Comparison of ENCODE assay signal across 8 cellular contexts in the genomic region with DNA sequence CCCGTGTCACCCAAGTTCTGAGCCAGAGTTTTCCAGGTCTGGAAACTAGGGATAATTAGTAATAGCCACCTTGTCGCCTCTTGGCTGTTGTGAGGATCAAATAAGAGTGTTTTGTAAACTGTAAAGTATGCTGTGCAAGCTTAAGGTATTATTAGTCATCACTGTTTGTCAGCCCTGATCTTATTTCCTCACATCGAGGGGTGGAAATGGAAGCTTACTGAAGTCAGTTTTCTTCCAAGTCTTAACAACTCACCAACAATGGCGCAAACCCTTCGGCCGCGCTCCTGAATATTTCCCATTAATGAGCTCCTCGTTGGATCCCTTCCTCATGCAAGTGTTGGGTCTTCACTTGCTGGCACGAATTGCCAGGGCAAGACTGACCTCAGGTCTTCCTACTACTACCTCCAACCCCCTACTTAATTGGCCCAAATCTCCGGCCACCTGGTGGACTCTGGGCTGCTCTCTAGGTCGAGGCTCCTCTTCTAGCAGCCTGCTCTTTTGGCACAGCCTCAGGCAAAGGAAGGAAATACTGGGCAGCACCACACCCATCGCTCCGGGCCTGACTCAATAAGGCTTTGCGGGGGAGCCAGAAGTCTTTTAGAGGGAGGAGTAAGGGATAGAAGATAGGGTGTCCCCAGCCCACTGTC. TPM values are rescaled to one million over a fixed set of nuclear protein-coding genes. Genes with fewer than 3 reads are reported as not detected.
DNase-seq lines count a peak whose midpoint lies in the region; ATAC-seq and TF ChIP-seq lines count a peak whose summit lies in the region.

No MANE protein-coding gene starts in this region.

- H3K4me1 Mint-ChIP-seq in activated T-cell treated with anti-CD3 and anti-CD28 coated beads, Interleukin-2, amount 50 U/mL, for 4 hours (ENCODE audit: low read depth): peaks cover 41% of the 10 kb centered on the region

- H3K9me3 ChIP-seq in SU-DHL-6 (ENCODE audit: insufficient read depth, low read length): no peaks in the 10 kb centered on the region

- H3K9ac ChIP-seq in SU-DHL-6 (ENCODE audit: low read length): peak overlapping the region; percentile 91

- intact Hi-C loops in posterior vena cava (cut with DNase I): loop anchor here in 1 of 2 donors (5.0 kb wide), 2 partner anchors 69 to 144 kb away; no protein-coding TSS in a partner anchor

- peaks cover 10% of the 10 kb centered on the region for H3K79me2 ChIP-seq in SU-DHL-6 (ENCODE audit: insufficient read depth, low read length)

- no peaks in the 10 kb centered on the region for H3F3A ChIP-seq in SU-DHL-6 (ENCODE audit: insufficient read depth)

- TF ChIP-seq POLR2A in erythroblast (IDR thresholded peaks at IDR 0.05; ENCODE audit: low read length): peak; percentile 34

- DNase-seq in activated T-cell treated with anti-CD3 and anti-CD28 coated beads, Interleukin-2, amount 50 U/mL, for 4 hours: no peak
- DNase-seq in activated T-cell treated with anti-CD3 and anti-CD28 coated beads, Interleukin-2, amount 50 U/mL, for 48 hours: no peak
- peak; percentile 59 to 67 for DNase-seq in erythroblast (lab: John Stamatoyannopoulos, UW)
- DNase-seq in posterior vena cava (ENCODE audit: low spot score): peak; percentile 61
- DNase-seq in DMS79 (lab: John Stamatoyannopoulos, UW): no peak
- no peak for DNase-seq in epidermal melanocyte (ENCODE audit: insufficient read length, low spot score)

- peak overlapping the region; percentile 50 for H3K4me3 ChIP-seq in SU-DHL-6 (ENCODE audit: insufficient read depth, low read length, poor library complexity, severe bottlenecking)

- TF ChIP-seq CTCF in SU-DHL-6 (IDR thresholded peaks at IDR 0.05; ENCODE audit: insufficient read depth, low read length, poor library complexity, severe bottlenecking): no peak

- H3K27me3 Mint-ChIP-seq in activated T-cell treated with anti-CD3 and anti-CD28 coated beads, Interleukin-2, amount 50 U/mL, for 4 hours (ENCODE audit: low read depth): no peaks in the 10 kb centered on the region

- peaks cover 35% of the 10 kb centered on the region for H3K36me3 Mint-ChIP-seq in activated T-cell treated with anti-CD3 and anti-CD28 coated beads, Interleukin-2, amount 50 U/mL, for 4 hours (ENCODE audit: insufficient read depth)

- H3K4me2 ChIP-seq in SU-DHL-6 (ENCODE audit: low read depth, low read length, poor library complexity, severe bottlenecking): peak overlapping the region; percentile 66

- H3K9me2 ChIP-seq in SU-DHL-6 (replicated peaks; ENCODE audit: insufficient read depth, low read length): no peaks in the 10 kb centered on the region

- H3K4me3 Mint-ChIP-seq in activated T-cell treated with anti-CD3 and anti-CD28 coated beads, Interleukin-2, amount 50 U/mL, for 4 hours: peak overlapping the region; percentile 95

- H2AFZ ChIP-seq in SU-DHL-6 (ENCODE audit: low read depth, low read length, severe bottlenecking): peak overlapping the region; percentile 61

- no peaks in the 10 kb centered on the region for H4K20me1 ChIP-seq in SU-DHL-6 (ENCODE audit: low read depth, low read length)

- H3K36me3 ChIP-seq in SU-DHL-6 (ENCODE audit: low read length): no peaks in the 10 kb centered on the region

- no peak overlapping the region for H3K27ac ChIP-seq in SU-DHL-6 (ENCODE audit: low read depth, low read length)

- H3K9me3 Mint-ChIP-seq in activated T-cell treated with anti-CD3 and anti-CD28 coated beads, Interleukin-2, amount 50 U/mL, for 4 hours: no peaks in the 10 kb centered on the region

- peak; percentile 2 to 4 for ATAC-seq in activated T-cell treated with anti-CD3 and anti-CD28 coated beads, Interleukin-2, amount 50 U/mL, for 4 hours
- ATAC-seq in GM18868 (IDR thresholded peaks at IDR 0.05; ENCODE audit: unreplicated experiment): no peak

- H3K27me3 ChIP-seq in SU-DHL-6 (ENCODE audit: low read length): no peaks in the 10 kb centered on the region

RNA-seq across cellular contexts. Expression of gene SLC35B1, which starts 0.9 kb away (rescaled TPM):
- 10 to 100 TPM; 89.1 to 90.4 (median 90.3) TPM for total RNA-seq in activated T-cell treated with anti-CD3 and anti-CD28 coated beads, Interleukin-2, amount 50 U/mL, for 4 hours
- 10 to 100 TPM; 28.1 to 33.3 TPM for total RNA-seq in posterior vena cava

RNA-seq across cellular contexts. Expression of gene SPOP, which starts 30.7 kb away (rescaled TPM):
- 10 to 100 TPM; 61.4 to 78.1 (median 71.9) TPM for total RNA-seq in activated T-cell treated with anti-CD3 and anti-CD28 coated beads, Interleukin-2, amount 50 U/mL, for 4 hours
- total RNA-seq in posterior vena cava: 100 to 1,000 TPM; 117 to 130 TPM

RNA-seq across cellular contexts. Expression of gene FAM117A, which starts 55.3 kb away (rescaled TPM):
- 10 to 100 TPM; 10.3 to 12.1 (median 11.6) TPM for total RNA-seq in activated T-cell treated with anti-CD3 and anti-CD28 coated beads, Interleukin-2, amount 50 U/mL, for 4 hours
- total RNA-seq in posterior vena cava: 10 to 100 TPM in 1 of 2 donors, 1 to 10 TPM in 1; 6.5 to 11.1 TPM

Comparison
In these comparisons a context has a peak if more than half of its experiments do, and no peak if none do; other contexts are left out.
1. DNase-seq: peak in erythroblast (2 of 2) and posterior vena cava (single experiment); none in activated T-cell treated with anti-CD3 and anti-CD28 coated beads, Interleukin-2, amount 50 U/mL, for 4 hours (single experiment), activated T-cell treated with anti-CD3 and anti-CD28 coated beads, Interleukin-2, amount 50 U/mL, for 48 hours (0 of 2), DMS79 (single experiment) and epidermal melanocyte (single experiment).